In genomic region chr14:61342486-61342885, GRCh38 we compare ENCODE assay signal across 10 cellular contexts. TPM values are rescaled to one million over a fixed set of nuclear protein-coding genes. Genes with fewer than 3 reads are reported as not detected.
DNase-seq lines count a peak whose midpoint lies in the region; ATAC-seq and TF ChIP-seq lines count a peak whose summit lies in the region.
"Had no signal": no experiment of that assay in that cellular context is flagged by ENCODE, and none has a peak within 500 bp of the region (broad histone marks: within the 10 kb centered on the region; RNA-seq: fewer than 3 reads in every experiment).

No MANE protein-coding gene starts in this region.

- ATAC-seq in HG03066 (IDR thresholded peaks at IDR 0.05; ENCODE audit: low read depth, unreplicated experiment) (peak; percentile 62), GM23338 (no peak)
- ATAC-seq in activated CD8-positive, alpha-beta memory T cell treated with anti-CD3 and anti-CD28 coated beads, Interleukin-2, amount 10 ng/mL, durations not matched to agents 7 days and 5 days = peak; percentile 59
- ATAC-seq: Panc1 had no signal

- H3K4me3 Mint-ChIP-seq in activated CD8-positive, alpha-beta memory T cell treated with anti-CD3 and anti-CD28 coated beads, Interleukin-2, amount 10 ng/mL, durations not matched to agents 7 days and 5 days = peak overlapping the region; percentile 78
- no peak overlapping the region for H3K4me3 Mint-ChIP-seq in GM23338
- no peak overlapping the region for H3K4me3 Mint-ChIP-seq in H9

- peak overlapping the region; percentile 90 for H3K27ac Mint-ChIP-seq in activated CD8-positive, alpha-beta memory T cell treated with anti-CD3 and anti-CD28 coated beads, Interleukin-2, amount 10 ng/mL, durations not matched to agents 7 days and 5 days
- H3K27ac Mint-ChIP-seq in GM23338 (no peak overlapping the region), H9 (no peak overlapping the region)

- TF ChIP-seq CTCF in left ventricle myocardium inferior (IDR thresholded peaks at IDR 0.05; ENCODE audit: borderline replicate concordance) (no peak), GM23338 (conservative IDR thresholded peaks at IDR 0.05; ENCODE audit: low read depth in 2 of 2) (no peak), H9 (conservative IDR thresholded peaks at IDR 0.05) (no peak)

- H3K79me2 ChIP-seq in GM23338 (replicated peaks; ENCODE audit: insufficient read depth) (no peaks in the 10 kb centered on the region), H9 (ENCODE audit: insufficient read depth, low read length) (no peaks in the 10 kb centered on the region), mesendoderm (ENCODE audit: control insufficient read depth, insufficient read depth, low read length) (no peaks in the 10 kb centered on the region)

- H3K4ac ChIP-seq in H9 (ENCODE audit: low read depth, low read length) (no peak overlapping the region), mesendoderm (ENCODE audit: low read depth, low read length) (no peak overlapping the region)

- no peak overlapping the region for H4K8ac ChIP-seq in H9 (replicated peaks; ENCODE audit: insufficient read length, low read depth, low read length)
- H4K8ac ChIP-seq in mesendoderm (ENCODE audit: low read depth, low read length) = no peak overlapping the region

- H3K9me3 Mint-ChIP-seq in activated CD8-positive, alpha-beta memory T cell treated with anti-CD3 and anti-CD28 coated beads, Interleukin-2, amount 10 ng/mL, durations not matched to agents 7 days and 5 days (ENCODE audit: low read depth) = no peaks in the 10 kb centered on the region
- no peaks in the 10 kb centered on the region for H3K9me3 Mint-ChIP-seq in GM23338
- no peaks in the 10 kb centered on the region for H3K9me3 Mint-ChIP-seq in H9

- H2BK120ac ChIP-seq in H9 (ENCODE audit: low read depth, low read length, poor library complexity, severe bottlenecking) (no peak overlapping the region), mesendoderm (ENCODE audit: low read depth, low read length) (no peak overlapping the region)

- H3K14ac ChIP-seq in H9 (ENCODE audit: insufficient read depth, low read length) = no peak overlapping the region

- H3K9me3 ChIP-seq in left ventricle myocardium inferior (replicated peaks) (no peaks in the 10 kb centered on the region), H9 (ENCODE audit: control insufficient read depth, low read depth, low read length) (no peaks in the 10 kb centered on the region)
- H3K9me3 ChIP-seq: neutrophil had no signal

- H3K36me3 ChIP-seq in left ventricle myocardium inferior (no peaks in the 10 kb centered on the region), GM23338 (ENCODE audit: insufficient read depth) (no peaks in the 10 kb centered on the region), mesendoderm (ENCODE audit: control insufficient read depth, insufficient read depth, low read length) (no peaks in the 10 kb centered on the region)
- H3K36me3 ChIP-seq: neutrophil had no signal

- H3K4me2 ChIP-seq in GM23338 (no peak overlapping the region), H9 (ENCODE audit: insufficient read depth, insufficient read length, low read length) (no peak overlapping the region), mesendoderm (ENCODE audit: low read length) (no peak overlapping the region)

- peaks cover 47% of the 10 kb centered on the region for H3K36me3 Mint-ChIP-seq in activated CD8-positive, alpha-beta memory T cell treated with anti-CD3 and anti-CD28 coated beads, Interleukin-2, amount 10 ng/mL, durations not matched to agents 7 days and 5 days
- H3K36me3 Mint-ChIP-seq in GM23338 (ENCODE audit: low read depth) (no peaks in the 10 kb centered on the region), H9 (ENCODE audit: insufficient read depth in 1 of 3, low read depth in 3 of 3) (no peaks in the 10 kb centered on the region)

- intact Hi-C loops in left ventricle myocardium inferior (cut with micrococcal nuclease) = no loop called here

- H3K27ac ChIP-seq in left ventricle myocardium inferior (replicated peaks) (peak overlapping the region; percentile 67), GM23338 (ENCODE audit: low read depth) (no peak overlapping the region), H9 (ENCODE audit: insufficient read length, low read depth, low read length) (no peak overlapping the region), mesendoderm (ENCODE audit: low read depth, low read length) (no peak overlapping the region)
- H3K27ac ChIP-seq: neutrophil had no signal

- H3K27me3 ChIP-seq in left ventricle myocardium inferior (ENCODE audit: low read depth) (no peaks in the 10 kb centered on the region), GM23338 (ENCODE audit: insufficient read depth) (no peaks in the 10 kb centered on the region), H9 (ENCODE audit: insufficient read depth, low read length) (no peaks in the 10 kb centered on the region), mesendoderm (ENCODE audit: insufficient read depth, low read length, poor library complexity) (no peaks in the 10 kb centered on the region)
- H3K27me3 ChIP-seq: neutrophil had no signal

- H2BK5ac ChIP-seq in H9 (ENCODE audit: insufficient read length, low read length) (no peak overlapping the region), mesendoderm (ENCODE audit: low read length) (no peak overlapping the region)

- no peak overlapping the region for H3K4me3 ChIP-seq in left ventricle myocardium inferior
- no peak overlapping the region for H3K4me3 ChIP-seq in GM23338
- H3K4me3 ChIP-seq in mesendoderm (ENCODE audit: low read length) = no peak overlapping the region

- H3K56ac ChIP-seq in H9 (ENCODE audit: insufficient read length, low read depth, low read length) (no peak overlapping the region), mesendoderm (ENCODE audit: low read length) (no peak overlapping the region)

- no peak overlapping the region for H2BK12ac ChIP-seq in H9 (ENCODE audit: insufficient read length, low read depth, low read length)

- H2BK20ac ChIP-seq in H9 (ENCODE audit: low read depth, low read length, poor library complexity, severe bottlenecking) = no peak overlapping the region

- H3K4me1 ChIP-seq in left ventricle myocardium inferior (peaks cover 67% of the 10 kb centered on the region), GM23338 (ENCODE audit: insufficient read depth) (no peaks in the 10 kb centered on the region), H9 (ENCODE audit: insufficient read depth, low read length) (no peaks in the 10 kb centered on the region), mesendoderm (ENCODE audit: control insufficient read depth, low read depth, low read length) (no peaks in the 10 kb centered on the region)

- peak; percentile 95 for DNase-seq in activated CD8-positive, alpha-beta memory T cell treated with anti-CD3 and anti-CD28 coated beads, Interleukin-2, amount 10 ng/mL, durations not matched to agents 7 days and 5 days
- DNase-seq in left ventricle myocardium inferior = no peak
- DNase-seq in stimulated activated CD8-positive, alpha-beta memory T cell treated with anti-CD3 and anti-CD28 coated beads, Interleukin-4, amount 100 ng/mL, for 1 hour (ENCODE audit: low read depth in 2 of 2, low spot score in 1 of 2) = peak; percentile 73 to 82
- DNase-seq in NCI-H2227 (lab: John Stamatoyannopoulos, UW; ENCODE audit: unreplicated experiment) = no peak
- no peak for DNase-seq in GM23338 (ENCODE audit: low spot score)
- DNase-seq in H9 = no peak
- DNase-seq in mesendoderm = no peak

- no peaks in the 10 kb centered on the region for H4K20me1 ChIP-seq in GM23338 (replicated peaks; ENCODE audit: insufficient read depth)
- H4K20me1 ChIP-seq in H9 (ENCODE audit: control insufficient read depth, insufficient read depth, insufficient read length) = no peaks in the 10 kb centered on the region

- H3K27me3 Mint-ChIP-seq in activated CD8-positive, alpha-beta memory T cell treated with anti-CD3 and anti-CD28 coated beads, Interleukin-2, amount 10 ng/mL, durations not matched to agents 7 days and 5 days = no peaks in the 10 kb centered on the region
- no peaks in the 10 kb centered on the region for H3K27me3 Mint-ChIP-seq in GM23338 (ENCODE audit: insufficient read depth, low read depth, poor library complexity)
- H3K27me3 Mint-ChIP-seq in H9 (ENCODE audit: low read depth) = no peaks in the 10 kb centered on the region

- H3K23me2 ChIP-seq in H9 (ENCODE audit: insufficient read length, low read depth, low read length, poor library complexity, severe bottlenecking) = no peaks in the 10 kb centered on the region

- H3K9me2 ChIP-seq in GM23338 (ENCODE audit: insufficient read depth) = 0 out of 2 replicates have a peak, but pooled peaks cover under 1% of the 10 kb centered on the region

- H3F3A ChIP-seq in GM23338 (replicated peaks; ENCODE audit: low read depth) = no peaks in the 10 kb centered on the region

- H3K23ac ChIP-seq in H9 (ENCODE audit: insufficient read length, low read depth, low read length) (no peak overlapping the region), mesendoderm (ENCODE audit: low read length) (no peak overlapping the region)

- CTCF ChIA-PET in activated CD8-positive, alpha-beta memory T cell treated with anti-CD3 and anti-CD28 coated beads, Interleukin-2, amount 10 ng/mL, durations not matched to agents 7 days and 5 days (lab: Charles Lee) = interaction anchor here (0.8 to 4.2 kb wide), 3 partner anchors 9 to 45 kb away, joined by 3 to 18 read pairs (median 4); partner anchors contain the start of gene PRKCH

- H3K79me1 ChIP-seq in H9 (ENCODE audit: insufficient read depth, low read depth, low read length, poor library complexity, severe bottlenecking) (no peaks in the 10 kb centered on the region), mesendoderm (ENCODE audit: low read length) (no peaks in the 10 kb centered on the region)

- no peak overlapping the region for H4K91ac ChIP-seq in H9 (ENCODE audit: insufficient read length, low read depth, low read length)

- H2AFZ ChIP-seq in GM23338 (no peak overlapping the region), H9 (ENCODE audit: low read length) (no peak overlapping the region)

- no peak overlapping the region for H3K9ac ChIP-seq in H9 (ENCODE audit: extremely low read depth, insufficient read length, low read length)
- H3K9ac ChIP-seq in mesendoderm (ENCODE audit: low read length) = no peak overlapping the region

- no peak overlapping the region for H2AK5ac ChIP-seq in H9 (ENCODE audit: insufficient read length, low read length)
- no peak overlapping the region for H2AK5ac ChIP-seq in mesendoderm (ENCODE audit: low read length)

- H4K5ac ChIP-seq in H9 (ENCODE audit: insufficient read length, low read depth, low read length) (no peak overlapping the region), mesendoderm (ENCODE audit: low read length) (no peak overlapping the region)

- no CpG with 5 or more reads among the region's 5 CpGs for WGBS in H9 (ENCODE audit: extremely low coverage, insufficient read length, low lambda C conversion rate)
- WGBS in mesendoderm (ENCODE audit: extremely low coverage, insufficient coverage, low lambda C conversion rate) = no CpG with 5 or more reads among the region's 5 CpGs

- no peak overlapping the region for H3K18ac ChIP-seq in H9 (ENCODE audit: insufficient read length, low read depth, low read length)
- no peak overlapping the region for H3K18ac ChIP-seq in mesendoderm (ENCODE audit: low read length)

- no peak overlapping the region for H3T11ph ChIP-seq in H9 (ENCODE audit: low read length)

- H2BK15ac ChIP-seq in H9 (ENCODE audit: low read depth, low read length) (no peak overlapping the region), mesendoderm (replicated peaks; ENCODE audit: low read depth) (no peak overlapping the region)

- peaks cover 96% of the 10 kb centered on the region for H3K4me1 Mint-ChIP-seq in activated CD8-positive, alpha-beta memory T cell treated with anti-CD3 and anti-CD28 coated beads, Interleukin-2, amount 10 ng/mL, durations not matched to agents 7 days and 5 days
- peaks cover 6% of the 10 kb centered on the region; the same call in 2 of the 3 replicates for H3K4me1 Mint-ChIP-seq in GM23338
- H3K4me1 Mint-ChIP-seq in H9 = peaks cover 10 to 13% of the 10 kb centered on the region in 2 experiments

RNA-seq across cellular contexts. Expression of gene PRKCH, which starts 21.1 kb away (rescaled TPM):
- total RNA-seq in activated CD8-positive, alpha-beta memory T cell treated with anti-CD3 and anti-CD28 coated beads, Interleukin-2, amount 10 ng/mL, durations not matched to agents 7 days and 5 days = 100 to 1,000 TPM; 304 to 312 TPM
- total RNA-seq in left ventricle myocardium inferior = 18.4 TPM
- total RNA-seq in GM23338 (2014; rRNA removed; shearing (Covaris generic)) = 10.0 and 10.1 TPM in 2 replicates
- polyA plus RNA-seq in GM23338 (2016; fragmentation: Nextera tagmentation; extraction: Ambion mirVana) = 5.3 and 5.4 TPM in 2 replicates
- 5.2 and 6.0 TPM in 2 replicates for total RNA-seq in H9 (2021)
- 9.3 TPM for polyA plus RNA-seq in mesendoderm (2013, experiment 1 of 2)
- polyA plus RNA-seq in mesendoderm (2013, experiment 2 of 2) = 7.0 TPM

Comparison
In these comparisons a context has a peak if more than half of its experiments do, and no peak if none do; other contexts are left out.
1. DNase-seq: peak in activated CD8-positive, alpha-beta memory T cell treated with anti-CD3 and anti-CD28 coated beads, Interleukin-2, amount 10 ng/mL, durations not matched to agents 7 days and 5 days (single experiment) and stimulated activated CD8-positive, alpha-beta memory T cell treated with anti-CD3 and anti-CD28 coated beads, Interleukin-4, amount 100 ng/mL, for 1 hour (2 of 2); none in left ventricle myocardium inferior (single experiment), NCI-H2227 (single experiment), GM23338 (single experiment), H9 (single experiment) and mesendoderm (single experiment).
2. RNA of gene PRKCH, which starts 21.1 kb away (total RNA-seq): 304 to 312 TPM in activated CD8-positive, alpha-beta memory T cell treated with anti-CD3 and anti-CD28 coated beads, Interleukin-2, amount 10 ng/mL, durations not matched to agents 7 days and 5 days; 18.4 TPM in left ventricle myocardium inferior (single experiment), 10.0 to 10.1 TPM in GM23338 and 5.2 to 6.0 TPM in H9; every median in the first group is over 10 times any median in the second.